Comparison of ENCODE assay signal across 28 cellular contexts in the genomic region with DNA sequence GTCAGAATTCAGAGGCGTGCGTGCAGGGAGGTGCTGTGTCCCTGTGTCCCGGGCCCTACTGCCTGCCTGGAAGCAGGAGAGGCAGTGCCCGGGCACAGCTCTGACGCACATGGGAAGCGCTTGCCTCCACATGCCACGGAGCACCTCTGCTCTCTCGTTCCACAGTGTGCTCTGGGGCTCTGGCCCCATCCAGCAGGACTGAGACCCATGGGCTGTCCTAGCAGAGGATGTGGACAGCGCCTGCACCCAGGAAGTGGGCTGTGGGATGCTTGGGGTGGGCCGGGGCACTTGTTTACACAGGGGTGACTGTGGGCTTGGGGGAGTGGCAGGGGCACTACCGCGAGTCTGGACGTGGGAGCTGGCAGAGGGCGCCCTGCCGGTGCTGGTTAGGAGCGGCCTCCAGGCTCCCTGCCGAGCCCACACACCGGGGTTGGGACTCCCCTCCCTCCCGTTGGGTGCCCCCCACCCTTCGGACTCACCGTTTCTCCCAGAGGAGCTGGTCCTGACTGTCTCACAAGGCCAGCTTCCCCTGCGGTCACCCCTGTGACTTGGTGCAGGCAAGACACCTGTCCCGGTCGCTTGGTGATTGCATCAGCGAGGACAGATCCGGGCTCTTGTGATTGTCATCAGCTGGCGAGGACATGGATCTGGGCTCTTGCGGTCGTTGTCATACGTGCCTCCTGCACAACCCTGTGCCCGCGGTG.
A peak's percentile ranks its signal among the peaks of the same experiment; 100 is the strongest.
DNase-seq lines count a peak whose midpoint lies in the region; ATAC-seq and TF ChIP-seq lines count a peak whose summit lies in the region.
"Had no signal": no experiment of that assay in that cellular context is flagged by ENCODE, and none has a peak within 500 bp of the region (broad histone marks: within the 10 kb centered on the region; RNA-seq: fewer than 3 reads in every experiment).

No MANE protein-coding gene starts in this region.

- H3K4me1 ChIP-seq in right atrium auricular region (peaks cover 0 to 11% of the 10 kb centered on the region in 2 donors), left ventricle myocardium inferior (peaks cover 15% of the 10 kb centered on the region), upper lobe of right lung (no peaks in the 10 kb centered on the region)
- H3K4me1 ChIP-seq: body of pancreas had no signal

- peak; percentile 74 for DNase-seq in cardiac septum (ENCODE audit: low spot score)
- no peak for DNase-seq in right atrium auricular region (ENCODE audit: low spot score)
- DNase-seq in left ventricle myocardium inferior, result peak; percentile 15
- DNase-seq in natural killer cell, result no peak
- peak; percentile 54 for DNase-seq in upper lobe of right lung
- DNase-seq in NCI-H146 (lab: John Stamatoyannopoulos, UW), result no peak
- no peak for DNase-seq in germinal center (ENCODE audit: low spot score)
- DNase-seq: activated naive CD8-positive, alpha-beta T cell treated with anti-CD3 and anti-CD28 coated beads, Interleukin-2, amount 50 U/mL, for 24 hours; effector CD8-positive, alpha-beta T cell; esophagus squamous epithelium; HFFc6; kidney glomerular epithelial cell; mesendoderm; naive B cell; NCI-H1092; NCI-H187 treated with DMSO at 0.1 percent for 48 hours; NCI-H345; NCI-H774; RPMI8226; stimulated activated CD4-positive, alpha-beta T cell treated with anti-CD3 and anti-CD28 coated beads, Interleukin-4, amount 100 ng/mL, for 1 hour; stimulated activated naive B cell treated with anti-CD40 and anti-IgM and Interleukin-4, amounts not matched to agents 10 μg/mL and 1 μg/mL and 100 μg/mL, for 72 hours; T-helper 9 cell; WERI-Rb-1 had no signal

- no peaks in the 10 kb centered on the region for H3K27me3 Mint-ChIP-seq in natural killer cell (ENCODE audit: low read depth in 2 of 2)
- H3K27me3 Mint-ChIP-seq in activated T-helper 17 cell treated with anti-CD3 and anti-CD28 coated beads, Interleukin-2, amount 50 U/mL, for 72 hours, result no peaks in the 10 kb centered on the region
- H3K27me3 Mint-ChIP-seq: activated naive CD8-positive, alpha-beta T cell treated with anti-CD3 and anti-CD28 coated beads, Interleukin-2, amount 50 U/mL, for 24 hours; IgD-negative memory B cell; naive B cell; stimulated activated naive B cell treated with anti-CD40 and anti-IgM and Interleukin-4, amounts not matched to agents 10 μg/mL and 1 μg/mL and 100 μg/mL, for 72 hours had no signal

- H3K36me3 Mint-ChIP-seq in natural killer cell, result peaks cover 12% of the 10 kb centered on the region
- peaks cover 14% of the 10 kb centered on the region for H3K36me3 Mint-ChIP-seq in activated T-helper 17 cell treated with anti-CD3 and anti-CD28 coated beads, Interleukin-2, amount 50 U/mL, for 72 hours (ENCODE audit: low read depth)

- H3K4me1 Mint-ChIP-seq in natural killer cell, result peaks cover 25 to 30% of the 10 kb centered on the region in 2 donors
- no peaks in the 10 kb centered on the region for H3K4me1 Mint-ChIP-seq in activated T-helper 17 cell treated with anti-CD3 and anti-CD28 coated beads, Interleukin-2, amount 50 U/mL, for 72 hours
- H3K4me1 Mint-ChIP-seq: activated naive CD8-positive, alpha-beta T cell treated with anti-CD3 and anti-CD28 coated beads, Interleukin-2, amount 50 U/mL, for 24 hours; stimulated activated naive B cell treated with anti-CD40 and anti-IgM and Interleukin-4, amounts not matched to agents 10 μg/mL and 1 μg/mL and 100 μg/mL, for 72 hours had no signal

- H3K27ac Mint-ChIP-seq in natural killer cell, result peak overlapping the region; percentile 45 to 85
- no peak overlapping the region for H3K27ac Mint-ChIP-seq in activated T-helper 17 cell treated with anti-CD3 and anti-CD28 coated beads, Interleukin-2, amount 50 U/mL, for 72 hours
- H3K27ac Mint-ChIP-seq: activated naive CD8-positive, alpha-beta T cell treated with anti-CD3 and anti-CD28 coated beads, Interleukin-2, amount 50 U/mL, for 24 hours; activated T-helper 2 cell treated with anti-CD3 and anti-CD28 coated beads, Interferon-gamma antibody, Interleukin-2, Interleukin-4, amounts not matched to agents 10 μg/mL and 5 μg/mL and 100 μg/mL, durations not matched to agents 14 hours and 24 hours and 36 hours; HFFc6; naive B cell; stimulated activated naive B cell treated with anti-CD40 and anti-IgM and Interleukin-4, amounts not matched to agents 10 μg/mL and 1 μg/mL and 100 μg/mL, for 72 hours had no signal

- peak; percentile 24 to 73 (median 34) for ATAC-seq in natural killer cell
- ATAC-seq in upper lobe of right lung, result no peak
- no peak for ATAC-seq in activated T-helper 17 cell treated with anti-CD3 and anti-CD28 coated beads, Interleukin-2, amount 50 U/mL, for 72 hours (replicated peaks)
- ATAC-seq: body of pancreas; stimulated activated naive B cell treated with anti-CD40 and anti-IgM and Interleukin-4, amounts not matched to agents 10 μg/mL and 1 μg/mL and 100 μg/mL, for 72 hours had no signal

- H3K36me3 ChIP-seq in right atrium auricular region (peaks cover 23% of the 10 kb centered on the region), left ventricle myocardium inferior (peaks cover 50% of the 10 kb centered on the region), upper lobe of right lung (no peaks in the 10 kb centered on the region)
- H3K36me3 ChIP-seq: WERI-Rb-1 had no signal

- peaks cover 0 to 15% of the 10 kb centered on the region in 2 donors for H3K9me3 ChIP-seq in right atrium auricular region
- peaks cover 18% of the 10 kb centered on the region for H3K9me3 ChIP-seq in left ventricle myocardium inferior (replicated peaks)
- H3K9me3 ChIP-seq in upper lobe of right lung, result no peaks in the 10 kb centered on the region

- TF ChIP-seq CTCF in right atrium auricular region (IDR thresholded peaks at IDR 0.05), result no peak
- TF ChIP-seq CTCF in left ventricle myocardium inferior (IDR thresholded peaks at IDR 0.05; ENCODE audit: borderline replicate concordance), result no peak
- no peak for TF ChIP-seq CTCF in natural killer cell (IDR thresholded peaks at IDR 0.05)
- TF ChIP-seq CTCF in upper lobe of right lung (IDR thresholded peaks at IDR 0.05), result no peak

- H3K27ac ChIP-seq in right atrium auricular region (no peak overlapping the region), left ventricle myocardium inferior (replicated peaks) (no peak overlapping the region), upper lobe of right lung (no peak overlapping the region)
- H3K27ac ChIP-seq: BLaER1 treated with 17β-estradiol and CSF1 and Interleukin-3, amounts not matched to agents 10 nM and 100 nM; body of pancreas; esophagus squamous epithelium; WERI-Rb-1 had no signal

- H3K9me3 Mint-ChIP-seq in natural killer cell, result peaks cover 7% of the 10 kb centered on the region in 2 donors
- peaks cover 8% of the 10 kb centered on the region for H3K9me3 Mint-ChIP-seq in activated T-helper 17 cell treated with anti-CD3 and anti-CD28 coated beads, Interleukin-2, amount 50 U/mL, for 72 hours

- intact Hi-C loops in cardiac septum (cut with DNase I) (no loop called here), left ventricle myocardium inferior (cut with micrococcal nuclease) (no loop called here), natural killer cell (cut with micrococcal nuclease) (no loop called here), upper lobe of right lung (cut with DNase I) (no loop called here)

- H3K4me3 Mint-ChIP-seq in natural killer cell, result peak overlapping the region; percentile 77
- no peak overlapping the region for H3K4me3 Mint-ChIP-seq in activated T-helper 17 cell treated with anti-CD3 and anti-CD28 coated beads, Interleukin-2, amount 50 U/mL, for 72 hours
- H3K4me3 Mint-ChIP-seq: activated naive CD8-positive, alpha-beta T cell treated with anti-CD3 and anti-CD28 coated beads, Interleukin-2, amount 50 U/mL, for 24 hours; HFFc6; IgD-negative memory B cell; stimulated activated naive B cell treated with anti-CD40 and anti-IgM and Interleukin-4, amounts not matched to agents 10 μg/mL and 1 μg/mL and 100 μg/mL, for 72 hours had no signal

- no peak overlapping the region for H3K4me3 ChIP-seq in right atrium auricular region
- H3K4me3 ChIP-seq in left ventricle myocardium inferior, result no peak overlapping the region
- H3K4me3 ChIP-seq in upper lobe of right lung, result no peak overlapping the region
- H3K4me3 ChIP-seq: BLaER1 treated with 17β-estradiol and CSF1 and Interleukin-3, amounts not matched to agents 10 nM and 100 nM; body of pancreas; esophagus squamous epithelium had no signal

- no peaks in the 10 kb centered on the region for H3K27me3 ChIP-seq in right atrium auricular region
- no peaks in the 10 kb centered on the region for H3K27me3 ChIP-seq in left ventricle myocardium inferior (ENCODE audit: low read depth)
- H3K27me3 ChIP-seq in upper lobe of right lung, result no peaks in the 10 kb centered on the region
- H3K27me3 ChIP-seq: BLaER1 treated with 17β-estradiol and CSF1 and Interleukin-3, amounts not matched to agents 10 nM and 100 nM; body of pancreas; esophagus squamous epithelium had no signal

Comparison
In these comparisons a context has a peak if more than half of its experiments do, and no peak if none do; other contexts are left out.
1. DNase-seq: peak in cardiac septum (single experiment), left ventricle myocardium inferior (single experiment) and upper lobe of right lung (single experiment); none in right atrium auricular region (single experiment), natural killer cell (single experiment), NCI-H146 (single experiment) and germinal center (single experiment).
2. ATAC-seq: peak in natural killer cell (3 of 3); none in upper lobe of right lung (single experiment) and activated T-helper 17 cell treated with anti-CD3 and anti-CD28 coated beads, Interleukin-2, amount 50 U/mL, for 72 hours (single experiment).